23 cellular contexts compared by ENCODE assay signal in the genomic region with DNA sequence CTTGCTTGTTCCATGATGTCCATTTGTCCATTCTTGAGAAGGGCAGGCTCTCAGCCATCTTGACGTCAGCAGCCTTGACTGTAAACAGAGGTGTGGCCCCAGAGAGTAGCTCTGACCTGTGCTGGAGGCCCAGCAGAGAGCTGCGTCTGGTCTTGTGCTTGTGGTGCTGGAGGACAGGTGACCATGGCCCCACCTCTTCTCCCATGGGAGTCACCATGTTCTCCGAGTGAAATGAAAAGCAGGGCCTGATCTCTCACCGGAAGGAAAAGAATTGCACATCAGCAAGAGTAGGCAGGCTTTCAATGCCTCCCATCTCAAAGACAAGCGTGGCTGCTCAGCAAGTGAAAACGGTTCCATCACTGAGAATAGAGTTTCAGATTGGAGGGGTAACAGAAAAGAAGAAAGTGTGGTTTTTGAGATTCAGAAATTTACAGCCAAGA. TPM values are rescaled to one million over a fixed set of nuclear protein-coding genes. Genes with fewer than 3 reads are reported as not detected.
A peak's percentile ranks its signal among the peaks of the same experiment; 100 is the strongest.
DNase-seq lines count a peak whose midpoint lies in the region; ATAC-seq, FAIRE-seq and TF ChIP-seq lines count a peak whose summit lies in the region.
"Had no signal": no experiment of that assay in that cellular context is flagged by ENCODE, and none has a peak within 500 bp of the region (broad histone marks: within the 10 kb centered on the region; RNA-seq: fewer than 3 reads in every experiment).

No MANE protein-coding gene starts in this region.

- H3K4me1 Mint-ChIP-seq in endothelial cell (ENCODE audit: unreplicated experiment) = no peaks in the 10 kb centered on the region
- H3K4me1 Mint-ChIP-seq: central memory CD8-positive, alpha-beta T cell had no signal

- no peak overlapping the region for H3K4me3 ChIP-seq in mucosa of descending colon
- H3K4me3 ChIP-seq: ovary, skin epidermis, thyroid gland had no signal

- H3K4me3 Mint-ChIP-seq in endothelial cell (ENCODE audit: unreplicated experiment) = no peak overlapping the region
- H3K4me3 Mint-ChIP-seq: central memory CD8-positive, alpha-beta T cell; effector memory CD8-positive, alpha-beta T cell; HFFc6; WTC11 had no signal

- no peaks in the 10 kb centered on the region for H3K9me3 ChIP-seq in mucosa of descending colon
- H3K9me3 ChIP-seq: BE2C, ovary, thyroid gland had no signal

- peak; percentile 5 for FAIRE-seq in GM12892 (lab: Jason Lieb, UNC)

- no peak for TF ChIP-seq POLR2A in GM12892 (IDR thresholded peaks at IDR 0.05; ENCODE audit: low read depth, low read length)

- H3K27ac Mint-ChIP-seq in endothelial cell (ENCODE audit: unreplicated experiment) = no peak overlapping the region
- H3K27ac Mint-ChIP-seq: effector memory CD8-positive, alpha-beta T cell; HFFc6; WTC11 had no signal

- H3K9me3 Mint-ChIP-seq in endothelial cell (ENCODE audit: unreplicated experiment) = no peaks in the 10 kb centered on the region
- H3K9me3 Mint-ChIP-seq: HFFc6, WTC11 had no signal

- H3K27me3 Mint-ChIP-seq in endothelial cell (ENCODE audit: unreplicated experiment) = peaks cover 1% of the 10 kb centered on the region
- H3K27me3 Mint-ChIP-seq: effector memory CD8-positive, alpha-beta T cell had no signal

- DNase-seq in GM12892 (ENCODE audit: insufficient read length) = no peak
- peak; percentile 0 for DNase-seq in NCI-H748 treated with DMSO at 0.1 percent for 48 hours (lab: John Stamatoyannopoulos, UW)
- peak; percentile 59 to 69 (median 61) for DNase-seq in mucosa of descending colon
- no peak for DNase-seq in T-helper 2 cell
- DNase-seq in endothelial cell (ENCODE audit: low spot score) = no peak
- no peak for DNase-seq in SW480 (ENCODE audit: low spot score)
- DNase-seq: activated effector memory CD4-positive, alpha-beta T cell treated with anti-CD3 and anti-CD28 coated beads, Interleukin-2, amount 50 U/mL, for 16 hours; BE2C; DMS 273 treated with DMSO at 0.1 percent for 48 hours; effector memory CD8-positive, alpha-beta T cell; HFFc6; NCI-H1436 treated with DMSO at 0.1 percent for 48 hours; NCI-H524 treated with DMSO at 0.1 percent for 48 hours; ovary; stimulated activated CD4-positive, alpha-beta T cell treated with anti-CD3 and anti-CD28 coated beads, Interleukin-4, amount 100 ng/mL, for 4 hours; thyroid gland had no signal

- ATAC-seq in HG03095 (IDR thresholded peaks at IDR 0.05; ENCODE audit: unreplicated experiment) (peak; percentile 55), mucosa of descending colon (peak; percentile 86), GM18517 (IDR thresholded peaks at IDR 0.05; ENCODE audit: unreplicated experiment) (no peak)
- ATAC-seq: effector memory CD8-positive, alpha-beta T cell; Panc1; WTC11 had no signal

- intact Hi-C loops in mucosa of descending colon (cut with DNase I, micrococcal nuclease) = no loop called here

- peaks cover 3% of the 10 kb centered on the region for H3K4me1 ChIP-seq in mucosa of descending colon (ENCODE audit: low read depth)
- H3K4me1 ChIP-seq: BE2C had no signal

- no peak for TF ChIP-seq CTCF in mucosa of descending colon (IDR thresholded peaks at IDR 0.05)
- no peak for TF ChIP-seq CTCF in endothelial cell (IDR thresholded peaks at IDR 0.05; ENCODE audit: unreplicated experiment)

- H3K36me3 ChIP-seq in mucosa of descending colon (ENCODE audit: low read depth) = no peaks in the 10 kb centered on the region
- H3K36me3 ChIP-seq: BE2C, ovary, thyroid gland had no signal

- H3K36me3 Mint-ChIP-seq in endothelial cell (ENCODE audit: low read depth, unreplicated experiment) = no peaks in the 10 kb centered on the region
- H3K36me3 Mint-ChIP-seq: WTC11 had no signal

RNA-seq across cellular contexts. Expression of a gene that starts 11.5 kb away (rescaled TPM):
- polyA plus RNA-seq in GM12892 (2012; ENCODE audit: missing spikeins) = 12.7 TPM
- total RNA-seq in mucosa of descending colon (100 to 1,000 TPM; 120 to 286 (median 209) TPM), endothelial cell (ENCODE audit: unreplicated experiment) (0.18 TPM)
- total RNA-seq: T-helper 1 cell treated with Interleukin-12 subunit alpha and Interleukin-12 subunit beta and Interleukin-4 antibody, amounts not matched to agents 30 ng/mL and 1 ng/mL, for 36 hours had no signal

Comparison
In these comparisons a context has a peak if more than half of its experiments do, and no peak if none do; other contexts are left out.
1. DNase-seq: peak in NCI-H748 treated with DMSO at 0.1 percent for 48 hours (single experiment) and mucosa of descending colon (3 of 3); none in GM12892 (single experiment), T-helper 2 cell (0 of 5), endothelial cell (single experiment) and SW480 (single experiment).
2. RNA of a gene that starts 11.5 kb away (total RNA-seq): 120 to 286 TPM in mucosa of descending colon; 0.18 TPM in endothelial cell (single experiment); every median in the first group is over 100 times any median in the second.